In the genomic region with DNA sequence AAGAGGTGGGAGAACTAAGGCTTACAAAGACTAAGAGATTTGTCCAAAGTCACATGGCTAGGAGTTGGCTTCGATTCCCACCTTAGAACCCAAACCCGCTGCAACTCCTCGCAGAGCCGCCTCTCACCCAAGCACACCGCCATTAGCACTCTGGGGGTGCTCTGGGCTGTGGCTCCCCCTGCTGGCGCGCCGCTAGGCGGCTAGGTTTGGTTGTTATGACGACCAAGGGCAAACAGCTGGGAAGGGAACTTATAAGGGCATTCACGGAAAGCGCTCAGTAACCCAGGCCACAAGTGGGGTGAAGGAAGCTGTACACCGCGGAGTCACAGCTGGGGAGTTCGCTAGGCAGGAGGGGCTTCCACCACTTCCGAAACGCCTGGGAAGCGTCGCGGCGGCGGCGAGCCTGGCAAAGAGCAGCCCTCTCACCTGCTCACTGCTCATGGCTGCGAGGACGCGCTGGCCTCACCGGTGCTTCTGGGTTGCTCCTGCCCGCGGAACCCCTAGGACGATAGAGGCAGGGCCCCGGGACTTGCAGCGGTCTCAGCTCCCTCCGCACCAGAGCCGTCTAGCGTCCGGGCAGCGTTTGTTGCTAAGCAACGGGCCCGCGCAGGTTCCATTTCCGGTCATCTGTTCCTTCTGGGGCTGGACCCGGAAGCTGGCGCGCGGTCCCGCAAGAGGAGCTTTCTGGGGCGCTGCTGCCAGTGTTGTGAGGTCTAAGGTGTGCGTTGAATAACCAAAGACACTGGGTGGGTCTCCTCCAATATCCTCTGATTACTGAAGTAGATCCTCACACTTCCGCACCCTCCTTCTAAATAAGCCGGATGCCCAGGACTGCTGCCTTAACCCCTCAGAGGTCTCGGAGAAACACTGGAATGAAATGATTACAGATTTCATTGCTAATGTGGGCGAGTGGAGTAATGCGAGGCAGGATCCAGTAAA, we compare ENCODE assay signal across 1 cellular context.
TF ChIP-seq lines count a peak whose summit lies in the region.

A gene (minus strand): TSS at position 567 of the 939 bp plus-strand sequence. CDS start 126 bp downstream, at position 441.

TF ChIP-seq in HepG2, 621 proteins besides CTCF, POLR2A, EP300 and RAD21 (continued from another document and continues in another):
- no peak for TF ChIP-seq RFXAP (CRISPR knock-in tag; IDR thresholded peaks at IDR 0.05; ENCODE audit: borderline replicate concordance)
- TF ChIP-seq, protein P1, sequence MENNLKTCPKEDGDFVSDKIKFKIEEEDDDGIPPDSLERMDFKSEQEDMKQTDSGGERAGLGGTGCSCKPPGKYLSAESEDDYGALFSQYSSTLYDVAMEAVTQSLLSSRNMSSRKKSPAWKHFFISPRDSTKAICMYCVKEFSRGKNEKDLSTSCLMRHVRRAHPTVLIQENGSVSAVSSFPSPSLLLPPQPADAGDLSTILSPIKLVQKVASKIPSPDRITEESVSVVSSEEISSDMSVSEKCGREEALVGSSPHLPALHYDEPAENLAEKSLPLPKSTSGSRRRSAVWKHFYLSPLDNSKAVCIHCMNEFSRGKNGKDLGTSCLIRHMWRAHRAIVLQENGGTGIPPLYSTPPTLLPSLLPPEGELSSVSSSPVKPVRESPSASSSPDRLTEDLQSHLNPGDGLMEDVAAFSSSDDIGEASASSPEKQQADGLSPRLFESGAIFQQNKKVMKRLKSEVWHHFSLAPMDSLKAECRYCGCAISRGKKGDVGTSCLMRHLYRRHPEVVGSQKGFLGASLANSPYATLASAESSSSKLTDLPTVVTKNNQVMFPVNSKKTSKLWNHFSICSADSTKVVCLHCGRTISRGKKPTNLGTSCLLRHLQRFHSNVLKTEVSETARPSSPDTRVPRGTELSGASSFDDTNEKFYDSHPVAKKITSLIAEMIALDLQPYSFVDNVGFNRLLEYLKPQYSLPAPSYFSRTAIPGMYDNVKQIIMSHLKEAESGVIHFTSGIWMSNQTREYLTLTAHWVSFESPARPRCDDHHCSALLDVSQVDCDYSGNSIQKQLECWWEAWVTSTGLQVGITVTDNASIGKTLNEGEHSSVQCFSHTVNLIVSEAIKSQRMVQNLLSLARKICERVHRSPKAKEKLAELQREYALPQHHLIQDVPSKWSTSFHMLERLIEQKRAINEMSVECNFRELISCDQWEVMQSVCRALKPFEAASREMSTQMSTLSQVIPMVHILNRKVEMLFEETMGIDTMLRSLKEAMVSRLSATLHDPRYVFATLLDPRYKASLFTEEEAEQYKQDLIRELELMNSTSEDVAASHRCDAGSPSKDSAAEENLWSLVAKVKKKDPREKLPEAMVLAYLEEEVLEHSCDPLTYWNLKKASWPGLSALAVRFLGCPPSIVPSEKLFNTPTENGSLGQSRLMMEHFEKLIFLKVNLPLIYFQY (CRISPR knock-in tag; IDR thresholded peaks at IDR 0.05; ENCODE audit: borderline replicate concordance) = peak; percentile 49; the same call in 1 of the 2 replicates
- TF ChIP-seq AKAP8 (CRISPR knock-in tag; IDR thresholded peaks at IDR 0.05) = peak; percentile 78; the same call in 1 of the 2 replicates
- TF ChIP-seq, protein P2, sequence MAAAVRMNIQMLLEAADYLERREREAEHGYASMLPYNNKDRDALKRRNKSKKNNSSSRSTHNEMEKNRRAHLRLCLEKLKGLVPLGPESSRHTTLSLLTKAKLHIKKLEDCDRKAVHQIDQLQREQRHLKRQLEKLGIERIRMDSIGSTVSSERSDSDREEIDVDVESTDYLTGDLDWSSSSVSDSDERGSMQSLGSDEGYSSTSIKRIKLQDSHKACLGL (CRISPR knock-in tag; IDR thresholded peaks at IDR 0.05) = no peak; the same call in 1 of the 2 replicates
- TF ChIP-seq DR1 (CRISPR knock-in tag; IDR thresholded peaks at IDR 0.05) = no peak; the same call in 1 of the 2 replicates
- TF ChIP-seq, protein P3, sequence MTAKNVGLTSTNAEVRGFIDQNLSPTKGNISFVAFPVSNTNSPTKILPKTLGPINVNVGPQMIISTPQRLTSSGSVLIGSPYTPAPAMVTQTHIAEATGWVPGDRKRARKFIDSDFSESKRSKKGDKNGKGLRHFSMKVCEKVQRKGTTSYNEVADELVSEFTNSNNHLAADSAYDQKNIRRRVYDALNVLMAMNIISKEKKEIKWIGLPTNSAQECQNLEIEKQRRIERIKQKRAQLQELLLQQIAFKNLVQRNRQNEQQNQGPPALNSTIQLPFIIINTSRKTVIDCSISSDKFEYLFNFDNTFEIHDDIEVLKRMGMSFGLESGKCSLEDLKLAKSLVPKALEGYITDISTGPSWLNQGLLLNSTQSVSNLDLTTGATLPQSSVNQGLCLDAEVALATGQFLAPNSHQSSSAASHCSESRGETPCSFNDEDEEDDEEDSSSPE (CRISPR knock-in tag; IDR thresholded peaks at IDR 0.05) = peak; percentile 66; the same call in 1 of the 2 replicates
- TF ChIP-seq ZBTB42 (CRISPR knock-in tag; IDR thresholded peaks at IDR 0.05) = 0 out of 2 replicates have a peak, but pooled peaks have one; percentile 83
- TF ChIP-seq SRY (CRISPR knock-in tag; IDR thresholded peaks at IDR 0.05) = peak; percentile 64; the same call in 1 of the 2 replicates
- TF ChIP-seq GATAD1 (CRISPR knock-in tag; IDR thresholded peaks at IDR 0.05) = no peak
- no peak for TF ChIP-seq JARID2 (CRISPR knock-in tag; IDR thresholded peaks at IDR 0.05; ENCODE audit: insufficient replicate concordance)
- peak; percentile 69; the same call in 1 of the 2 replicates for TF ChIP-seq ARNT2 (CRISPR knock-in tag; IDR thresholded peaks at IDR 0.05; ENCODE audit: low read depth)
- 0 out of 2 replicates have a peak, but pooled peaks have one; percentile 70 for TF ChIP-seq EEA1 (CRISPR knock-in tag; IDR thresholded peaks at IDR 0.05; ENCODE audit: borderline replicate concordance)
- TF ChIP-seq ZNF772 (CRISPR knock-in tag; IDR thresholded peaks at IDR 0.05) = peak; percentile 37; the same call in 1 of the 2 replicates
- no peak for TF ChIP-seq KDM6A (CRISPR knock-in tag; IDR thresholded peaks at IDR 0.05; ENCODE audit: low read depth)
- TF ChIP-seq, protein P4, sequence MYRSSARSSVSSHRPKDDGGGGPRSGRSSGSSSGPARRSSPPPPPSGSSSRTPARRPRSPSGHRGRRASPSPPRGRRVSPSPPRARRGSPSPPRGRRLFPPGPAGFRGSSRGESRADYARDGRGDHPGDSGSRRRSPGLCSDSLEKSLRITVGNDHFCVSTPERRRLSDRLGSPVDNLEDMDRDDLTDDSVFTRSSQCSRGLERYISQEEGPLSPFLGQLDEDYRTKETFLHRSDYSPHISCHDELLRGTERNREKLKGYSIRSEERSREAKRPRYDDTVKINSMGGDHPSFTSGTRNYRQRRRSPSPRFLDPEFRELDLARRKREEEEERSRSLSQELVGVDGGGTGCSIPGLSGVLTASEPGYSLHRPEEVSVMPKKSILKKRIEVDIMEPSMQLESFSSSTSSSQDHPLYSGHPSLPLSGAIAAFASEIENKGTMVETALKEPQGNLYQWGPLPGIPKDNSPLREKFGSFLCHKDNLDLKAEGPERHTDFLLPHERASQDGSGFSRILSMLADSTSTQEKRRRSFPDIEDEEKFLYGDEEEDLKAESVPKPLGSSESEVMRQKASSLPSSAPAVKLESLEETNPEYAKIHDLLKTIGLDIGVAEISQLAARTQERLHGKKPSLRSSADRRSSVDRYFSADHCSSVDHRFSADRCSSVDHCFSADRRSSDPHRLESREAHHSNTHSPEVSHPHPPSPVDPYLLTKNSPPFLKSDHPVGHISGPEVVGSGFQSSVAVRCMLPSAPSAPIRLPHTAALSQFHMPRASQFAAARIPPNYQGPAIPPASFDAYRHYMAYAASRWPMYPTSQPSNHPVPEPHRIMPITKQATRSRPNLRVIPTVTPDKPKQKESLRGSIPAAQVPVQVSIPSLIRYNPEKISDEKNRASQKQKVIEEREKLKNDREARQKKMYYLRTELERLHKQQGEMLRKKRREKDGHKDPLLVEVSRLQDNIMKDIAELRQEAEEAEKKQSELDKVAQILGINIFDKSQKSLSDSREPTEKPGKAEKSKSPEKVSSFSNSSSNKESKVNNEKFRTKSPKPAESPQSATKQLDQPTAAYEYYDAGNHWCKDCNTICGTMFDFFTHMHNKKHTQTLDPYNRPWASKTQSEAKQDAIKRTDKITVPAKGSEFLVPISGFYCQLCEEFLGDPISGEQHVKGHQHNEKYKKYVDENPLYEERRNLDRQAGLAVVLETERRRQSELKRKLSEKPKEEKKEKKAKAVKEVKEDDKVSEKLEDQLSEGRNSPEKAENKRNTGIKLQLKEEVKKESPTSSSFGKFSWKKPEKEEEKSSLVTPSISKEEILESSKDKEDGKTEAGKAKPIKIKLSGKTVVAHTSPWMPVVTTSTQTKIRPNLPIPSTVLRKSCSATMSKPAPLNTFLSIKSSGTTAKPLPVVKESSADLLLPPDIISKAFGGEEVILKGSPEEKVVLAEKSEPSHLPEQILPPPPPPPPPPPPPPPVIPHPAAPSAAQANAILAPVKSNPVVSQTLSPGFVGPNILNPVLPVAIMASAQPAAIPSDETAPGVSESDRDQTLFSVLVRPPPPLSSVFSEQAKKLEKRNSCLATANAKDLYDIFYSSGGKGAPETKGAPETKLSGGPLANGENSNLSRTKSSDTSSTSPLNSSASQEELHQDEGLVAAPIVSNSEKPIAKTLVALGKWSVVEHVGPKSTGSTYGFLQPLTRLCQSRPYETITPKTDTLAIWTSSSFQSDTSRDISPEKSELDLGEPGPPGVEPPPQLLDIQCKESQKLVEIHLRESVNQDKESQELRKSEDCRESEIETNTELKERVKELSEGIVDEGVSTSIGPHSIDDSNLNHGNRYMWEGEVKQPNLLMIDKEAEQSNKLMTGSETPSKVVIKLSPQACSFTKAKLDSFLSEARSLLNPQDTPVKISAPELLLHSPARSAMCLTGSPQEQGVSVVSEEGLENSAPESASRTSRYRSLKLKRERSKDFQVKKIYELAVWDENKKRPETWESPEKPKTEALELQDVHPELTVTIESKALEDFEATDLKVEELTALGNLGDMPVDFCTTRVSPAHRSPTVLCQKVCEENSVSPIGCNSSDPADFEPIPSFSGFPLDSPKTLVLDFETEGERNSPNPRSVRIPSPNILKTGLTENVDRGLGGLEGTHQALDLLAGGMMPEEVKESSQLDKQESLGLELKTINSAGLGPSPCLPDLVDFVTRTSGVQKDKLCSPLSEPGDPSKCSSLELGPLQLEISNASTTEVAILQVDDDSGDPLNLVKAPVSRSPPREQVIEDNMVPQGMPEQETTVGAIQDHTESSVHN (CRISPR knock-in tag; IDR thresholded peaks at IDR 0.05) = no peak
- TF ChIP-seq, protein P5, sequence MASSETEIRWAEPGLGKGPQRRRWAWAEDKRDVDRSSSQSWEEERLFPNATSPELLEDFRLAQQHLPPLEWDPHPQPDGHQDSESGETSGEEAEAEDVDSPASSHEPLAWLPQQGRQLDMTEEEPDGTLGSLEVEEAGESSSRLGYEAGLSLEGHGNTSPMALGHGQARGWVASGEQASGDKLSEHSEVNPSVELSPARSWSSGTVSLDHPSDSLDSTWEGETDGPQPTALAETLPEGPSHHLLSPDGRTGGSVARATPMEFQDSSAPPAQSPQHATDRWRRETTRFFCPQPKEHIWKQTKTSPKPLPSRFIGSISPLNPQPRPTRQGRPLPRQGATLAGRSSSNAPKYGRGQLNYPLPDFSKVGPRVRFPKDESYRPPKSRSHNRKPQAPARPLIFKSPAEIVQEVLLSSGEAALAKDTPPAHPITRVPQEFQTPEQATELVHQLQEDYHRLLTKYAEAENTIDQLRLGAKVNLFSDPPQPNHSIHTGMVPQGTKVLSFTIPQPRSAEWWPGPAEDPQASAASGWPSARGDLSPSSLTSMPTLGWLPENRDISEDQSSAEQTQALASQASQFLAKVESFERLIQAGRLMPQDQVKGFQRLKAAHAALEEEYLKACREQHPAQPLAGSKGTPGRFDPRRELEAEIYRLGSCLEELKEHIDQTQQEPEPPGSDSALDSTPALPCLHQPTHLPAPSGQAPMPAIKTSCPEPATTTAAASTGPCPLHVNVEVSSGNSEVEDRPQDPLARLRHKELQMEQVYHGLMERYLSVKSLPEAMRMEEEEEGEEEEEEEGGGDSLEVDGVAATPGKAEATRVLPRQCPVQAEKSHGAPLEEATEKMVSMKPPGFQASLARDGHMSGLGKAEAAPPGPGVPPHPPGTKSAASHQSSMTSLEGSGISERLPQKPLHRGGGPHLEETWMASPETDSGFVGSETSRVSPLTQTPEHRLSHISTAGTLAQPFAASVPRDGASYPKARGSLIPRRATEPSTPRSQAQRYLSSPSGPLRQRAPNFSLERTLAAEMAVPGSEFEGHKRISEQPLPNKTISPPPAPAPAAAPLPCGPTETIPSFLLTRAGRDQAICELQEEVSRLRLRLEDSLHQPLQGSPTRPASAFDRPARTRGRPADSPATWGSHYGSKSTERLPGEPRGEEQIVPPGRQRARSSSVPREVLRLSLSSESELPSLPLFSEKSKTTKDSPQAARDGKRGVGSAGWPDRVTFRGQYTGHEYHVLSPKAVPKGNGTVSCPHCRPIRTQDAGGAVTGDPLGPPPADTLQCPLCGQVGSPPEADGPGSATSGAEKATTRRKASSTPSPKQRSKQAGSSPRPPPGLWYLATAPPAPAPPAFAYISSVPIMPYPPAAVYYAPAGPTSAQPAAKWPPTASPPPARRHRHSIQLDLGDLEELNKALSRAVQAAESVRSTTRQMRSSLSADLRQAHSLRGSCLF (CRISPR knock-in tag; IDR thresholded peaks at IDR 0.05; ENCODE audit: borderline replicate concordance) = 0 out of 2 replicates have a peak, but pooled peaks have one; percentile 34
- TF ChIP-seq NFE2 (CRISPR knock-in tag; IDR thresholded peaks at IDR 0.05) = no peak
- no peak for TF ChIP-seq NR2F1 (CRISPR knock-in tag; IDR thresholded peaks at IDR 0.05)
- TF ChIP-seq PHF8 (CRISPR knock-in tag; IDR thresholded peaks at IDR 0.05) = peak; percentile 46
- TF ChIP-seq ZNF709 (CRISPR knock-in tag; IDR thresholded peaks at IDR 0.05) = peak; percentile 59; the same call in 1 of the 2 replicates
- TF ChIP-seq DPF2 (CRISPR knock-in tag; IDR thresholded peaks at IDR 0.05; ENCODE audit: borderline replicate concordance, low read depth) = no peak
- TF ChIP-seq, protein P6, sequence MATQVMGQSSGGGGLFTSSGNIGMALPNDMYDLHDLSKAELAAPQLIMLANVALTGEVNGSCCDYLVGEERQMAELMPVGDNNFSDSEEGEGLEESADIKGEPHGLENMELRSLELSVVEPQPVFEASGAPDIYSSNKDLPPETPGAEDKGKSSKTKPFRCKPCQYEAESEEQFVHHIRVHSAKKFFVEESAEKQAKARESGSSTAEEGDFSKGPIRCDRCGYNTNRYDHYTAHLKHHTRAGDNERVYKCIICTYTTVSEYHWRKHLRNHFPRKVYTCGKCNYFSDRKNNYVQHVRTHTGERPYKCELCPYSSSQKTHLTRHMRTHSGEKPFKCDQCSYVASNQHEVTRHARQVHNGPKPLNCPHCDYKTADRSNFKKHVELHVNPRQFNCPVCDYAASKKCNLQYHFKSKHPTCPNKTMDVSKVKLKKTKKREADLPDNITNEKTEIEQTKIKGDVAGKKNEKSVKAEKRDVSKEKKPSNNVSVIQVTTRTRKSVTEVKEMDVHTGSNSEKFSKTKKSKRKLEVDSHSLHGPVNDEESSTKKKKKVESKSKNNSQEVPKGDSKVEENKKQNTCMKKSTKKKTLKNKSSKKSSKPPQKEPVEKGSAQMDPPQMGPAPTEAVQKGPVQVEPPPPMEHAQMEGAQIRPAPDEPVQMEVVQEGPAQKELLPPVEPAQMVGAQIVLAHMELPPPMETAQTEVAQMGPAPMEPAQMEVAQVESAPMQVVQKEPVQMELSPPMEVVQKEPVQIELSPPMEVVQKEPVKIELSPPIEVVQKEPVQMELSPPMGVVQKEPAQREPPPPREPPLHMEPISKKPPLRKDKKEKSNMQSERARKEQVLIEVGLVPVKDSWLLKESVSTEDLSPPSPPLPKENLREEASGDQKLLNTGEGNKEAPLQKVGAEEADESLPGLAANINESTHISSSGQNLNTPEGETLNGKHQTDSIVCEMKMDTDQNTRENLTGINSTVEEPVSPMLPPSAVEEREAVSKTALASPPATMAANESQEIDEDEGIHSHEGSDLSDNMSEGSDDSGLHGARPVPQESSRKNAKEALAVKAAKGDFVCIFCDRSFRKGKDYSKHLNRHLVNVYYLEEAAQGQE (IDR thresholded peaks at IDR 0.05; ENCODE audit: borderline replicate concordance in 1 of 2, low read depth in 1 of 2, low read length in 2 of 2) = no peak
- no peak for TF ChIP-seq ZFP62 (CRISPR knock-in tag; IDR thresholded peaks at IDR 0.05)
- no peak for TF ChIP-seq TRIM24 (CRISPR knock-in tag; IDR thresholded peaks at IDR 0.05)
- no peak for TF ChIP-seq ZNF746 (CRISPR knock-in tag; IDR thresholded peaks at IDR 0.05)
- no peak for TF ChIP-seq ZNF589 (CRISPR knock-in tag; conservative IDR thresholded peaks at IDR 0.05)
- no peak for TF ChIP-seq MBD4 (IDR thresholded peaks at IDR 0.05; ENCODE audit: borderline replicate concordance, low read length)
- peak; percentile 93 for TF ChIP-seq WIZ (CRISPR knock-in tag; IDR thresholded peaks at IDR 0.05)
